ENCODE assay signal across 22 cellular contexts in the genomic region with DNA sequence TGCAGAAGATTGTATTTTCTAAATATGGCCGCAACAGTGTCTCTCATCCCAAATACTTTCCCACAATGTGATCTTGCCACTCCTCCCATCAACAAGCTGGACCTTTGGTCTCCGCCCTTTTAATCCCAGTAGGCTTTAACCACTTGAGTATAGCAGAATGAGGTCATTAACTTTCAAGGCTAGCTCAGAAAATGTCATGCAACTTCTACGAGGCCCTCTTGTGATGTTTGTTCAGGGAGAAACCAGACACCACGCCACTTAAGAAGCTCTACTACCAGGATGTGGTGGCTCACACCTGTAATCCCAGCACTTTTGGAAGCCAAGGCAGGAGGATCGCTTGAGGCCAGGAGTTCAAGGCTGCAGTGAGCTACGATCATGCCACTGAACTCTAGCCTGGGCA. TPM values are rescaled to one million over a fixed set of nuclear protein-coding genes. Genes with fewer than 3 reads are reported as not detected.
DNase-seq lines count a peak whose midpoint lies in the region; TF ChIP-seq lines count a peak whose summit lies in the region.
"Had no signal": no experiment of that assay in that cellular context is flagged by ENCODE, and none has a peak within 500 bp of the region (broad histone marks: within the 10 kb centered on the region; RNA-seq: fewer than 3 reads in every experiment).

No MANE protein-coding gene starts in this region.

- intact Hi-C loops in activated T-helper 1 cell treated with anti-CD3 and anti-CD28 coated beads, Interleukin-12 subunit alpha, Interleukin-12 subunit beta, Interleukin-2, Interleukin-4 antibody, amounts not matched to agents 30 ng/mL and 10 ng/mL and 1 ng/mL, durations not matched to agents 14 hours and 24 hours and 36 hours (cut with micrococcal nuclease) = no loop called here

- no peaks in the 10 kb centered on the region for H3K27me3 Mint-ChIP-seq in chondrocyte (ENCODE audit: low read depth)
- H3K27me3 Mint-ChIP-seq in activated T-helper 1 cell treated with anti-CD3 and anti-CD28 coated beads, Interleukin-12 subunit alpha, Interleukin-12 subunit beta, Interleukin-2, Interleukin-4 antibody, amounts not matched to agents 30 ng/mL and 10 ng/mL and 1 ng/mL, durations not matched to agents 14 hours and 24 hours and 36 hours (ENCODE audit: insufficient read depth) = no peaks in the 10 kb centered on the region
- H3K27me3 Mint-ChIP-seq: activated CD8-positive, alpha-beta memory T cell treated with anti-CD3 and anti-CD28 coated beads, Interleukin-2, amount 10 ng/mL, durations not matched to agents 7 days and 5 days; IgD-negative memory B cell; stimulated activated naive CD8-positive, alpha-beta T cell treated with anti-CD3 and anti-CD28 coated beads, Interleukin-15, Interleukin-2, amounts not matched to agents 100 ng/mL and 50 ng/mL, for 24 hours had no signal

- DNase-seq in COLO668 (lab: John Stamatoyannopoulos, UW; ENCODE audit: unreplicated experiment) (peak; percentile 8), HCEC 1CT (peak; percentile 35), NCI-H510A (lab: John Stamatoyannopoulos, UW) (peak; percentile 22), chondrocyte (ENCODE audit: low spot score) (no peak), midbrain (lab: John Stamatoyannopoulos, UW) (no peak), NCI-H1930 (lab: John Stamatoyannopoulos, UW) (no peak), NK-92 (lab: John Stamatoyannopoulos, UW; ENCODE audit: unreplicated experiment) (no peak)
- DNase-seq in activated T-helper 1 cell treated with anti-CD3 and anti-CD28 coated beads, Interleukin-12 subunit alpha, Interleukin-12 subunit beta, Interleukin-2, Interleukin-4 antibody, amounts not matched to agents 30 ng/mL and 10 ng/mL and 1 ng/mL, durations not matched to agents 14 hours and 24 hours and 36 hours (ENCODE audit: low spot score) = no peak
- DNase-seq: ACHN; activated CD8-positive, alpha-beta memory T cell treated with anti-CD3 and anti-CD28 coated beads, Interleukin-2, amount 10 ng/mL, durations not matched to agents 7 days and 5 days; CD4-positive, CD25-positive, alpha-beta regulatory T cell; dorsolateral prefrontal cortex; EL; left ventricle myocardium superior; NCI-H2227 treated with DMSO at 0.1 percent for 48 hours; occipital lobe had no signal

- no peak for TF ChIP-seq CTCF in chondrocyte (IDR thresholded peaks at IDR 0.05)

- H3K27ac Mint-ChIP-seq in chondrocyte (ENCODE audit: unreplicated experiment) = peak overlapping the region; percentile 82
- H3K27ac Mint-ChIP-seq in activated T-helper 1 cell treated with anti-CD3 and anti-CD28 coated beads, Interleukin-12 subunit alpha, Interleukin-12 subunit beta, Interleukin-2, Interleukin-4 antibody, amounts not matched to agents 30 ng/mL and 10 ng/mL and 1 ng/mL, durations not matched to agents 14 hours and 24 hours and 36 hours = no peak overlapping the region
- H3K27ac Mint-ChIP-seq: activated CD8-positive, alpha-beta memory T cell treated with anti-CD3 and anti-CD28 coated beads, Interleukin-2, amount 10 ng/mL, durations not matched to agents 7 days and 5 days; activated T-helper 2 cell treated with anti-CD3 and anti-CD28 coated beads, Interferon-gamma antibody, Interleukin-2, Interleukin-4, amounts not matched to agents 10 μg/mL and 5 μg/mL and 100 μg/mL, durations not matched to agents 14 hours and 24 hours and 36 hours; CD4-positive, CD25-positive, alpha-beta regulatory T cell; IgD-negative memory B cell; stimulated activated naive CD8-positive, alpha-beta T cell treated with anti-CD3 and anti-CD28 coated beads, Interleukin-15, Interleukin-2, amounts not matched to agents 100 ng/mL and 50 ng/mL, for 24 hours had no signal

- no peak overlapping the region for H3K4me3 Mint-ChIP-seq in chondrocyte (ENCODE audit: unreplicated experiment)
- H3K4me3 Mint-ChIP-seq in activated T-helper 1 cell treated with anti-CD3 and anti-CD28 coated beads, Interleukin-12 subunit alpha, Interleukin-12 subunit beta, Interleukin-2, Interleukin-4 antibody, amounts not matched to agents 30 ng/mL and 10 ng/mL and 1 ng/mL, durations not matched to agents 14 hours and 24 hours and 36 hours = no peak overlapping the region
- H3K4me3 Mint-ChIP-seq: activated CD8-positive, alpha-beta memory T cell treated with anti-CD3 and anti-CD28 coated beads, Interleukin-2, amount 10 ng/mL, durations not matched to agents 7 days and 5 days; CD4-positive, CD25-positive, alpha-beta regulatory T cell; IgD-negative memory B cell; stimulated activated naive CD8-positive, alpha-beta T cell treated with anti-CD3 and anti-CD28 coated beads, Interleukin-15, Interleukin-2, amounts not matched to agents 100 ng/mL and 50 ng/mL, for 24 hours had no signal

- H3K4me1 Mint-ChIP-seq in chondrocyte (ENCODE audit: low read depth) = peaks cover 38% of the 10 kb centered on the region
- no peaks in the 10 kb centered on the region for H3K4me1 Mint-ChIP-seq in activated T-helper 1 cell treated with anti-CD3 and anti-CD28 coated beads, Interleukin-12 subunit alpha, Interleukin-12 subunit beta, Interleukin-2, Interleukin-4 antibody, amounts not matched to agents 30 ng/mL and 10 ng/mL and 1 ng/mL, durations not matched to agents 14 hours and 24 hours and 36 hours (ENCODE audit: low read depth)
- H3K4me1 Mint-ChIP-seq: CD4-positive, CD25-positive, alpha-beta regulatory T cell had no signal

- H3K36me3 Mint-ChIP-seq in chondrocyte (ENCODE audit: low read depth) = no peaks in the 10 kb centered on the region
- H3K36me3 Mint-ChIP-seq in activated T-helper 1 cell treated with anti-CD3 and anti-CD28 coated beads, Interleukin-12 subunit alpha, Interleukin-12 subunit beta, Interleukin-2, Interleukin-4 antibody, amounts not matched to agents 30 ng/mL and 10 ng/mL and 1 ng/mL, durations not matched to agents 14 hours and 24 hours and 36 hours (ENCODE audit: low read depth) = no peaks in the 10 kb centered on the region
- H3K36me3 Mint-ChIP-seq: activated CD8-positive, alpha-beta memory T cell treated with anti-CD3 and anti-CD28 coated beads, Interleukin-2, amount 10 ng/mL, durations not matched to agents 7 days and 5 days; CD4-positive, CD25-positive, alpha-beta regulatory T cell; IgD-negative memory B cell had no signal

- H3K9me3 Mint-ChIP-seq in chondrocyte (ENCODE audit: low read depth) = no peaks in the 10 kb centered on the region
- H3K9me3 Mint-ChIP-seq in activated T-helper 1 cell treated with anti-CD3 and anti-CD28 coated beads, Interleukin-12 subunit alpha, Interleukin-12 subunit beta, Interleukin-2, Interleukin-4 antibody, amounts not matched to agents 30 ng/mL and 10 ng/mL and 1 ng/mL, durations not matched to agents 14 hours and 24 hours and 36 hours = peaks cover 6% of the 10 kb centered on the region
- H3K9me3 Mint-ChIP-seq: stimulated activated naive CD8-positive, alpha-beta T cell treated with anti-CD3 and anti-CD28 coated beads, Interleukin-15, Interleukin-2, amounts not matched to agents 100 ng/mL and 50 ng/mL, for 24 hours had no signal

RNA-seq across cellular contexts. Expression of gene OR6J1, which starts 20.1 kb away (rescaled TPM):
- not detected in 3 replicates for total RNA-seq in chondrocyte
- total RNA-seq in activated T-helper 1 cell treated with anti-CD3 and anti-CD28 coated beads, Interleukin-12 subunit alpha, Interleukin-12 subunit beta, Interleukin-2, Interleukin-4 antibody, amounts not matched to agents 30 ng/mL and 10 ng/mL and 1 ng/mL, durations not matched to agents 14 hours and 24 hours and 36 hours = not detected in 2 replicates
- total RNA-seq: activated CD8-positive, alpha-beta memory T cell treated with anti-CD3 and anti-CD28 coated beads, Interleukin-2, amount 10 ng/mL, durations not matched to agents 7 days and 5 days; activated T-helper 2 cell treated with anti-CD3 and anti-CD28 coated beads, Interferon-gamma antibody, Interleukin-2, Interleukin-4, amounts not matched to agents 10 μg/mL and 5 μg/mL and 100 μg/mL, durations not matched to agents 14 hours and 24 hours and 36 hours; CD4-positive, CD25-positive, alpha-beta regulatory T cell; H1; left ventricle myocardium superior; occipital lobe; OCI-LY7; right atrium auricular region had no signal

Comparison
In these comparisons a context has a peak if more than half of its experiments do, and no peak if none do; other contexts are left out.
1. DNase-seq: peak in COLO668 (single experiment), HCEC 1CT (single experiment) and NCI-H510A (single experiment); none in chondrocyte (single experiment), midbrain (single experiment), NCI-H1930 (0 of 2), activated T-helper 1 cell treated with anti-CD3 and anti-CD28 coated beads, Interleukin-12 subunit alpha, Interleukin-12 subunit beta, Interleukin-2, Interleukin-4 antibody, amounts not matched to agents 30 ng/mL and 10 ng/mL and 1 ng/mL, durations not matched to agents 14 hours and 24 hours and 36 hours (single experiment) and NK-92 (single experiment).